Comparison of ENCODE assay signal across 20 cellular contexts in the genomic region with DNA sequence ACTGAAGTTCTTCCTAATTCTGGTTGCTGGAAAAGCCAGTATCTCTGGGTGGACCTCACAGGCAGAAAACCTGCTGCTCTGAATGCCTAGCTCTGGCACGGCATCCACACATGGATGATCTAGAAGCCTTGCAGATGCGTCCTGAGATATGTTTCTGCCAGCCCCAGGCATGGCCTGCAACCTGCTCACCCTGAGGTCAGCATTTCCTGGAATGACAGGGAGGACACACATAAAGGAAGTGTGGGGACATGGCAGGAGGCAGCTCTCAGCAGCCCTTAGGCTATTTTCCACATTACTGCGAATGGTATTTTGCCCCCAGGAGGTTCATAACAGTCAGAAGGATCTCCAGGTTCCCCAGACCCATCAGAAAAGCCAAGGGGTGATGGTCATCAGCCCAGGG. TPM values are rescaled to one million over a fixed set of nuclear protein-coding genes. Genes with fewer than 3 reads are reported as not detected.
DNase-seq lines count a peak whose midpoint lies in the region; ATAC-seq, FAIRE-seq and TF ChIP-seq lines count a peak whose summit lies in the region.
"Had no signal": no experiment of that assay in that cellular context is flagged by ENCODE, and none has a peak within 500 bp of the region (broad histone marks: within the 10 kb centered on the region; RNA-seq: fewer than 3 reads in every experiment).

No MANE protein-coding gene starts in this region.

- H3K4me3 ChIP-seq in liver (ENCODE audit: low read depth in 1 of 3, low read length in 3 of 3) (no peak overlapping the region), HepG2 (replicated peaks in 1 of 3; ENCODE audit: insufficient read depth in 1 of 3, low read depth in 2 of 3, low read length in 3 of 3) (no peak overlapping the region), mesendoderm (ENCODE audit: low read length) (no peak overlapping the region)
- H3K4me3 ChIP-seq: GM12878, GM23248 had no signal

- H3K27me3 ChIP-seq in liver (ENCODE audit: control insufficient read depth in 4 of 4, insufficient read depth in 4 of 4, low read length in 3 of 4) (peaks cover 0 to 5% (median 0%) of the 10 kb centered on the region in 4 donors), HepG2 (ENCODE audit: control insufficient read depth in 1 of 2, insufficient read depth in 2 of 2, low read length in 2 of 2) (peaks cover 0 to 3% of the 10 kb centered on the region in 2 experiments; a peak in 1 of 5 replicates), mesendoderm (ENCODE audit: insufficient read depth, low read length, poor library complexity) (no peaks in the 10 kb centered on the region)

- CTCF ChIA-PET in HepG2 (lab: Yijun Ruan, JAX; ENCODE audit: low intra/inter-chr PET ratio, low total read pairs), result no interaction called here

- ATAC-seq in HepG2, result no peak
- ATAC-seq in stimulated activated naive CD8-positive, alpha-beta T cell treated with anti-CD3 and anti-CD28 coated beads, Interleukin-15, Interleukin-2, amounts not matched to agents 100 U/mL and 50 U/mL, for 24 hours, result no peak
- no peak for ATAC-seq in stimulated activated memory B cell treated with anti-CD40 and anti-IgM and Interleukin-4, amounts not matched to agents 10 μg/mL and 1 μg/mL and 100 μg/mL, for 72 hours
- ATAC-seq: GM12878 had no signal

- H3K4me2 ChIP-seq in HepG2 (ENCODE audit: low read depth, low read length) (no peak overlapping the region), mesendoderm (ENCODE audit: low read length) (no peak overlapping the region)

- H2AK5ac ChIP-seq in mesendoderm (ENCODE audit: low read length), result peak overlapping the region; percentile 22

- no peak overlapping the region for H3K27ac ChIP-seq in liver (ENCODE audit: low read depth in 1 of 2, low read length in 2 of 2)
- no peak overlapping the region for H3K27ac ChIP-seq in HepG2 (ENCODE audit: extremely low read length, insufficient read depth, low read length)
- no peak overlapping the region for H3K27ac ChIP-seq in mesendoderm (ENCODE audit: low read depth, low read length)
- H3K27ac ChIP-seq: GM23248 had no signal

- no peak overlapping the region for H3K27ac Mint-ChIP-seq in stimulated activated memory B cell treated with anti-CD40 and anti-IgM and Interleukin-4, amounts not matched to agents 10 μg/mL and 1 μg/mL and 100 μg/mL, for 72 hours
- H3K27ac Mint-ChIP-seq: CD4-positive, alpha-beta memory T cell had no signal

- no peak overlapping the region for H3K23ac ChIP-seq in mesendoderm (ENCODE audit: low read length)

- H3K36me3 ChIP-seq in liver (ENCODE audit: control insufficient read depth in 4 of 4, insufficient read depth in 3 of 4, low read depth in 1 of 4, low read length in 3 of 4), result no peaks in the 10 kb centered on the region
- H3K36me3 ChIP-seq in HepG2 (replicated peaks in 1 of 2; ENCODE audit: control insufficient read depth in 1 of 2, insufficient read depth in 2 of 2, low read length in 2 of 2), result no peaks in the 10 kb centered on the region
- H3K36me3 ChIP-seq in mesendoderm (ENCODE audit: control insufficient read depth, insufficient read depth, low read length), result no peaks in the 10 kb centered on the region

- H2BK120ac ChIP-seq in mesendoderm (ENCODE audit: low read depth, low read length), result no peak overlapping the region

- H3K9me3 ChIP-seq in liver (ENCODE audit: control insufficient read depth in 4 of 4, low read length in 3 of 4) (peaks cover 2 to 12% (median 7%) of the 10 kb centered on the region in 4 donors), HepG2 (ENCODE audit: low read length) (peaks cover 7% of the 10 kb centered on the region; the same call in 1 of the 2 replicates)

- TF ChIP-seq RAD21 in liver (IDR thresholded peaks at IDR 0.05), result no peak
- no peak for TF ChIP-seq RAD21 in HepG2 (CRISPR knock-in tag; IDR thresholded peaks at IDR 0.05)

- H3K18ac ChIP-seq in mesendoderm (ENCODE audit: low read length), result no peak overlapping the region

- no peak for TF ChIP-seq CTCF in liver (IDR thresholded peaks at IDR 0.05; ENCODE audit: low read depth, low read length, missing input control)
- no peak for TF ChIP-seq CTCF in HepG2 (CRISPR knock-in tag; IDR thresholded peaks at IDR 0.05)

- 69% methylated on average over 3 of the region's 3 CpGs for WGBS in liver
- WGBS in HepG2 (ENCODE audit: low lambda C conversion rate), result 0% methylated on average over 1 of the region's 3 CpGs
- WGBS in mesendoderm (ENCODE audit: extremely low coverage, insufficient coverage, low lambda C conversion rate), result no CpG with 5 or more reads among the region's 3 CpGs

- peaks cover 8% of the 10 kb centered on the region for H3K9me3 Mint-ChIP-seq in stimulated activated memory B cell treated with anti-CD40 and anti-IgM and Interleukin-4, amounts not matched to agents 10 μg/mL and 1 μg/mL and 100 μg/mL, for 72 hours

- FAIRE-seq in HepG2 (lab: Jason Lieb, UNC), result no peak
- FAIRE-seq: GM12878, GM19239, H1 had no signal

- H3K4me1 ChIP-seq in liver (ENCODE audit: control insufficient read depth in 4 of 4, insufficient read depth in 4 of 4, low read length in 3 of 4) (no peaks in the 10 kb centered on the region), HepG2 (ENCODE audit: insufficient read depth, low read length) (no peaks in the 10 kb centered on the region), mesendoderm (ENCODE audit: control insufficient read depth, low read depth, low read length) (peaks cover 2% of the 10 kb centered on the region)

- no peak for TF ChIP-seq POLR2A in HepG2 (IDR thresholded peaks at IDR 0.05; ENCODE audit: insufficient read depth in 1 of 2, low read depth in 2 of 2, low read length in 2 of 2)

- H3K56ac ChIP-seq in mesendoderm (ENCODE audit: low read length), result no peak overlapping the region

- H4K8ac ChIP-seq in mesendoderm (ENCODE audit: low read depth, low read length), result no peak overlapping the region

- in situ Hi-C loops in HepG2 (cut with HindIII; ENCODE audit: extremely low pct_ligation_motif_present, low pct_unique_long_range_greater_than_20kb), result no loop called here

- no peaks in the 10 kb centered on the region for H4K20me1 ChIP-seq in HepG2 (ENCODE audit: insufficient read depth, low read length)

- H3K79me2 ChIP-seq in HepG2 (ENCODE audit: insufficient read depth, low read length) (no peaks in the 10 kb centered on the region), mesendoderm (ENCODE audit: control insufficient read depth, insufficient read depth, low read length) (no peaks in the 10 kb centered on the region)

- H2BK15ac ChIP-seq in mesendoderm (replicated peaks; ENCODE audit: low read depth), result no peak overlapping the region

- no peak overlapping the region for H4K5ac ChIP-seq in mesendoderm (ENCODE audit: low read length)

- H3K27me3 Mint-ChIP-seq in stimulated activated memory B cell treated with anti-CD40 and anti-IgM and Interleukin-4, amounts not matched to agents 10 μg/mL and 1 μg/mL and 100 μg/mL, for 72 hours, result peaks cover 14% of the 10 kb centered on the region

- H3K4me1 Mint-ChIP-seq in stimulated activated memory B cell treated with anti-CD40 and anti-IgM and Interleukin-4, amounts not matched to agents 10 μg/mL and 1 μg/mL and 100 μg/mL, for 72 hours, result no peaks in the 10 kb centered on the region

- no TSS peak for BruUV-seq in HepG2 (replicated peaks; lab: Mats Ljungman, UMichigan)

- intact Hi-C loops in HepG2 (cut with micrococcal nuclease; ENCODE audit: unreplicated experiment), result no loop called here

- no peaks in the 10 kb centered on the region for H3K79me1 ChIP-seq in mesendoderm (ENCODE audit: low read length)

- no peaks in the 10 kb centered on the region for H3K36me3 Mint-ChIP-seq in stimulated activated memory B cell treated with anti-CD40 and anti-IgM and Interleukin-4, amounts not matched to agents 10 μg/mL and 1 μg/mL and 100 μg/mL, for 72 hours

- no peak for TF ChIP-seq EP300 in HepG2 (IDR thresholded peaks at IDR 0.05; ENCODE audit: low read depth in 2 of 2, low read length in 2 of 2)
- TF ChIP-seq EP300 in HepG2 (CRISPR knock-in tag; IDR thresholded peaks at IDR 0.05; ENCODE audit: borderline replicate concordance), result no peak

- POLR2A ChIA-PET in HepG2 (lab: Yijun Ruan, JAX), result no interaction called here

- H3K4me3 Mint-ChIP-seq in stimulated activated memory B cell treated with anti-CD40 and anti-IgM and Interleukin-4, amounts not matched to agents 10 μg/mL and 1 μg/mL and 100 μg/mL, for 72 hours, result no peak overlapping the region
- H3K4me3 Mint-ChIP-seq: CD4-positive, alpha-beta memory T cell had no signal

- H3K9ac ChIP-seq in liver (ENCODE audit: low read depth in 1 of 2, low read length in 2 of 2) (no peak overlapping the region), HepG2 (ENCODE audit: insufficient read depth, low read depth, low read length) (no peak overlapping the region), mesendoderm (ENCODE audit: low read length) (no peak overlapping the region)
- H3K9ac ChIP-seq: GM23248 had no signal

- H2AFZ ChIP-seq in HepG2 (ENCODE audit: low read length), result no peak overlapping the region
- H2AFZ ChIP-seq: GM23248 had no signal

- no peak for DNase-seq in HepG2 (ENCODE audit: low spot score)
- DNase-seq in UCSD-AML1 (lab: John Stamatoyannopoulos, UW; ENCODE audit: unreplicated experiment), result peak; percentile 13
- DNase-seq in mesendoderm, result no peak
- no peak for DNase-seq in stimulated activated naive CD8-positive, alpha-beta T cell treated with anti-CD3 and anti-CD28 coated beads, Interleukin-15, Interleukin-2, amounts not matched to agents 100 U/mL and 50 U/mL, for 24 hours
- no peak for DNase-seq in DMS 273 treated with DMSO at 0.1 percent for 48 hours (lab: John Stamatoyannopoulos, UW)
- DNase-seq: C1 segment of cervical spinal cord; Calu3; CD4-positive, alpha-beta memory T cell; COR-L47; DMS153; EL; GDM1; GM23248; H7; HCEC 1CT had no signal

- no peak overlapping the region for H2BK5ac ChIP-seq in mesendoderm (ENCODE audit: low read length)

- no peak overlapping the region for H3K4ac ChIP-seq in mesendoderm (ENCODE audit: low read depth, low read length)

RNA-seq across cellular contexts. Expression of gene PLXNA4, which starts 23.2 kb away (rescaled TPM):
- 1 to 10 TPM in 1 of 2 donors, under 1 TPM in 1; 0.61 to 1.1 TPM for total RNA-seq in liver
- under 1 TPM; 0.04 to 0.21 TPM for polyA plus RNA-seq in liver
- 0.01 and 0.04 TPM in 2 replicates for total RNA-seq in HepG2 (2016; rRNA removed; fragmentation: Illumina TruSeq; extraction: Trizol)
- not detected in 2 replicates for total RNA-seq in HepG2 (2016; cell fraction: cytosol; rRNA removed; fragmentation: Illumina TruSeq; extraction: Trizol; ENCODE audit: low read depth)
- 0.03 and 0.22 TPM in 2 replicates for total RNA-seq in HepG2 (2016; cell fraction: insoluble cytoplasmic fraction; rRNA removed; fragmentation: Illumina TruSeq; extraction: Trizol)
- under 0.01 and 0.03 TPM in 2 replicates for total RNA-seq in HepG2 (2016; cell fraction: membrane; rRNA removed; fragmentation: Illumina TruSeq; extraction: Trizol)
- total RNA-seq in HepG2 (2016; cell fraction: nucleus; rRNA removed; fragmentation: Illumina TruSeq; extraction: Trizol), result 0.03 and 0.06 TPM in 2 replicates
- polyA plus RNA-seq in HepG2 (2011; rRNA removed), result 0.01 TPM in 1 of 2 replicates, not detected in the other
- under 0.01 and 0.01 TPM in 2 replicates for polyA plus RNA-seq in HepG2 (2011; cell fraction: cytosol; rRNA removed)
- polyA plus RNA-seq in HepG2 (2011; cell fraction: nucleus; rRNA removed), result 0.02 TPM in 1 of 2 replicates, not detected in the other
- polyA plus RNA-seq in HepG2 (2012), result 0.01 TPM in 1 of 2 replicates, not detected in the other
- polyA plus RNA-seq in HepG2 (2016; cell fraction: cytosol; fragmentation: Illumina TruSeq; extraction: Trizol; ENCODE audit: low read depth), result 0.01 TPM in 1 of 2 replicates, not detected in the other
- 0.02 TPM in 1 of 2 replicates, not detected in the other for polyA plus RNA-seq in HepG2 (2016; cell fraction: insoluble cytoplasmic fraction; fragmentation: Illumina TruSeq; extraction: Trizol; ENCODE audit: low read depth)
- 0.01 TPM in 1 of 2 replicates, not detected in the other for polyA plus RNA-seq in HepG2 (2016; cell fraction: membrane; fragmentation: Illumina TruSeq; extraction: Trizol; ENCODE audit: low read depth)
- 0.03 TPM in 1 of 2 replicates, not detected in the other for polyA plus RNA-seq in HepG2 (2016; cell fraction: nucleus; fragmentation: Illumina TruSeq; extraction: Trizol; ENCODE audit: insufficient read depth, low read depth)
- polyA minus RNA-seq in HepG2 (2011; rRNA and poly(A)+ RNA removed; ENCODE audit: low replicate concordance), result not detected in 2 replicates
- not detected in 2 replicates for polyA minus RNA-seq in HepG2 (2011; cell fraction: cytosol; rRNA and poly(A)+ RNA removed)
- not detected in 2 replicates for polyA minus RNA-seq in HepG2 (2011; cell fraction: nucleus; rRNA and poly(A)+ RNA removed)
- 0.24 TPM for polyA plus RNA-seq in mesendoderm (2013, experiment 1 of 2)
- 0.25 TPM for polyA plus RNA-seq in mesendoderm (2013, experiment 2 of 2)
- total RNA-seq: Calu3 had no signal
- polyA plus RNA-seq: GM12878, GM23248 had no signal
